21 cellular contexts compared by ENCODE assay signal in genomic region chr5:90095292-90096060, GRCh38.
DNase-seq lines count a peak whose midpoint lies in the region; ATAC-seq and TF ChIP-seq lines count a peak whose summit lies in the region.
"Had no signal": no experiment of that assay in that cellular context is flagged by ENCODE, and none has a peak within 500 bp of the region (broad histone marks: within the 10 kb centered on the region; RNA-seq: fewer than 3 reads in every experiment).

No MANE protein-coding gene starts in this region.

- H3K4me3 ChIP-seq in mammary epithelial cell (replicated peaks in 1 of 3; ENCODE audit: insufficient read depth in 1 of 3, low read depth in 2 of 3, low read length in 3 of 3) (no peak overlapping the region), RWPE2 (ENCODE audit: severe bottlenecking) (no peak overlapping the region), epithelial cell of esophagus (ENCODE audit: low read length) (no peak overlapping the region), trophoblast cell (ENCODE audit: low read depth, low read length) (no peak overlapping the region), endodermal cell (ENCODE audit: low read length) (no peak overlapping the region), coronary artery (no peak overlapping the region)
- H3K4me3 ChIP-seq: MG63 had no signal

- CTCF ChIA-PET in MCF 10A (lab: Yijun Ruan, JAX), result interaction anchor here (0.6 kb wide), 1 partner anchor 170 kb away, joined by 3 read pairs; no protein-coding TSS in a partner anchor
- CTCF ChIA-PET in mammary epithelial cell (lab: Charles Lee; ENCODE audit: low non-redundant PET), result no interaction called here

- BruUV-seq in MCF 10A (replicated peaks; lab: Mats Ljungman, UMichigan) (no TSS peak), mammary epithelial cell (replicated peaks; lab: Mats Ljungman, UMichigan) (no TSS peak)

- H2BK120ac ChIP-seq in trophoblast cell (ENCODE audit: insufficient read depth, low read length, poor library complexity), result peak overlapping the region; percentile 66

- no peaks in the 10 kb centered on the region for H3K79me2 ChIP-seq in mammary epithelial cell (ENCODE audit: insufficient read depth, low read length)
- H3K79me2 ChIP-seq in trophoblast cell (ENCODE audit: control insufficient read depth, insufficient read depth, low read length, poor library complexity), result no peaks in the 10 kb centered on the region

- POLR2A ChIA-PET in MCF 10A (lab: Yijun Ruan, JAX), result interaction anchor here (0.7 to 1.3 kb wide), 2 partner anchors 44 to 1348 kb away, joined by 3 read pairs; no protein-coding TSS in a partner anchor

- H3K27me3 ChIP-seq in mammary epithelial cell (ENCODE audit: insufficient read depth, low read length), result no peaks in the 10 kb centered on the region
- no peaks in the 10 kb centered on the region for H3K27me3 ChIP-seq in RWPE2 (ENCODE audit: insufficient read depth, poor library complexity, severe bottlenecking)
- H3K27me3 ChIP-seq in trophoblast cell (ENCODE audit: insufficient read depth, low read length), result no peaks in the 10 kb centered on the region
- no peaks in the 10 kb centered on the region for H3K27me3 ChIP-seq in endodermal cell (ENCODE audit: control insufficient read depth, insufficient read depth, low read length, poor library complexity, severe bottlenecking)
- H3K27me3 ChIP-seq: MG63 had no signal

- H3K9me3 ChIP-seq in mammary epithelial cell (replicated peaks; ENCODE audit: insufficient read depth, low read length) (no peaks in the 10 kb centered on the region), RWPE2 (ENCODE audit: severe bottlenecking) (peaks cover 2% of the 10 kb centered on the region), trophoblast cell (ENCODE audit: insufficient read depth, low read depth, low read length) (no peaks in the 10 kb centered on the region), endodermal cell (ENCODE audit: control insufficient read depth, low read length) (peaks cover 1% of the 10 kb centered on the region)
- H3K9me3 ChIP-seq: MG63, SK-N-SH had no signal

- intact Hi-C loops in MCF 10A (cut with micrococcal nuclease), result no loop called here
- intact Hi-C loops in mammary epithelial cell (cut with micrococcal nuclease), result no loop called here

- no peak overlapping the region for H3K9ac ChIP-seq in mammary epithelial cell (ENCODE audit: insufficient read depth, low read length)
- no peak overlapping the region for H3K9ac ChIP-seq in trophoblast cell (ENCODE audit: low read length)
- H3K9ac ChIP-seq in endodermal cell (ENCODE audit: extremely low read depth, low read length, poor library complexity, severe bottlenecking), result no peak overlapping the region
- H3K9ac ChIP-seq: SK-N-SH had no signal

- no peak overlapping the region for H3K4ac ChIP-seq in trophoblast cell (ENCODE audit: low read depth, low read length)

- H3K4me3 Mint-ChIP-seq in MCF 10A (ENCODE audit: unreplicated experiment) (no peak overlapping the region), endodermal cell (no peak overlapping the region)
- H3K4me3 Mint-ChIP-seq: B cell, IgD-negative memory B cell had no signal

- H3K4me1 Mint-ChIP-seq in MCF 10A (ENCODE audit: insufficient read depth, unreplicated experiment), result peaks cover 35% of the 10 kb centered on the region
- peaks cover 6% of the 10 kb centered on the region for H3K4me1 Mint-ChIP-seq in endodermal cell
- H3K4me1 Mint-ChIP-seq: B cell, IgD-negative memory B cell had no signal

- no peak for ATAC-seq in RWPE2 (ENCODE audit: low read depth)

- no peaks in the 10 kb centered on the region for H4K20me1 ChIP-seq in mammary epithelial cell (ENCODE audit: insufficient read depth, low read length)

- H3K27ac ChIP-seq in mammary epithelial cell (ENCODE audit: insufficient read depth, low read depth, low read length) (no peak overlapping the region), RWPE2 (ENCODE audit: poor library complexity, severe bottlenecking) (peak overlapping the region; percentile 71), trophoblast cell (ENCODE audit: low read depth, low read length) (peak overlapping the region; percentile 47), endodermal cell (ENCODE audit: low read depth, low read length) (no peak overlapping the region), coronary artery (no peak overlapping the region)
- H3K27ac ChIP-seq: RWPE1 had no signal

- no peak overlapping the region for H3K23ac ChIP-seq in trophoblast cell (ENCODE audit: low read length)

- no peak overlapping the region for H3K18ac ChIP-seq in trophoblast cell (ENCODE audit: low read length)

- H4K8ac ChIP-seq in trophoblast cell (ENCODE audit: low read depth, low read length), result peak overlapping the region; percentile 47

- H2BK5ac ChIP-seq in trophoblast cell (ENCODE audit: low read depth, low read length, poor library complexity), result peak overlapping the region; percentile 63

- DNase-seq in MCF 10A (ENCODE audit: unreplicated experiment), result peak; percentile 22
- DNase-seq in mammary epithelial cell, result no peak
- DNase-seq in RWPE2 (ENCODE audit: low spot score), result no peak
- peak; percentile 75 for DNase-seq in epithelial cell of esophagus (ENCODE audit: low read depth)
- peak in 1 of 2 donors; percentile 4 for DNase-seq in trophoblast cell
- no peak for DNase-seq in endodermal cell
- no peak for DNase-seq in C1 segment of cervical spinal cord (lab: John Stamatoyannopoulos, UW)
- DNase-seq in coronary artery (ENCODE audit: low spot score), result no peak
- DNase-seq: 8988T, DMS79 treated with DMSO at 0.1 percent for 48 hours, H7, Kasumi-1, MG63, NCI-H1048, NCI-H1417 treated with DMSO at 0.1 percent for 48 hours, NCI-H187 treated with DMSO at 0.1 percent for 48 hours, SIG-M5, SK-N-SH had no signal

- H3K36me3 ChIP-seq in mammary epithelial cell (ENCODE audit: insufficient read depth, low read length) (no peaks in the 10 kb centered on the region), RWPE2 (ENCODE audit: low read depth) (no peaks in the 10 kb centered on the region), trophoblast cell (ENCODE audit: control insufficient read depth in 1 of 2, insufficient read depth in 2 of 2, low read length in 2 of 2) (no peaks in the 10 kb centered on the region), endodermal cell (ENCODE audit: control insufficient read depth, insufficient read depth, low read length) (no peaks in the 10 kb centered on the region)
- H3K36me3 ChIP-seq: MG63 had no signal

- H3K27ac Mint-ChIP-seq in MCF 10A (ENCODE audit: low read depth, unreplicated experiment), result peak overlapping the region; percentile 75
- no peak overlapping the region for H3K27ac Mint-ChIP-seq in endodermal cell
- H3K27ac Mint-ChIP-seq: B cell, IgD-negative memory B cell had no signal

- H2BK12ac ChIP-seq in trophoblast cell (ENCODE audit: low read length), result peak overlapping the region; percentile 76

- no peak overlapping the region for H2AFZ ChIP-seq in mammary epithelial cell (ENCODE audit: low read depth, low read length)
- no peak overlapping the region for H2AFZ ChIP-seq in trophoblast cell (ENCODE audit: insufficient read depth, low read length, poor library complexity)

- 53% methylated on average over 3 of the region's 3 CpGs for WGBS in mammary epithelial cell (ENCODE audit: low coverage, missing lambda C conversion rate)
- WGBS in trophoblast cell (ENCODE audit: extremely low coverage, insufficient coverage, insufficient read length), result no CpG with 5 or more reads among the region's 3 CpGs
- 86 to 87% methylated on average over 2 to 3 of the region's 3 CpGs for WGBS in endodermal cell (ENCODE audit: insufficient coverage in 1 of 2, insufficient read length in 1 of 2), 2 experiments

- H3K27me3 Mint-ChIP-seq in MCF 10A (ENCODE audit: insufficient read depth, unreplicated experiment) (no peaks in the 10 kb centered on the region), endodermal cell (ENCODE audit: insufficient read depth) (no peaks in the 10 kb centered on the region)

- dilution Hi-C loops in mammary epithelial cell (cut with HindIII; ENCODE audit: low sequenced_read_pairs), result no loop called here

- H3K9me3 Mint-ChIP-seq in MCF 10A (ENCODE audit: unreplicated experiment) (no peaks in the 10 kb centered on the region), endodermal cell (peaks cover 1% of the 10 kb centered on the region)

- H3K36me3 Mint-ChIP-seq in MCF 10A (ENCODE audit: insufficient read depth, unreplicated experiment) (no peaks in the 10 kb centered on the region), endodermal cell (ENCODE audit: low read depth) (no peaks in the 10 kb centered on the region)
- H3K36me3 Mint-ChIP-seq: IgD-negative memory B cell had no signal

- no peak overlapping the region for H4K91ac ChIP-seq in trophoblast cell (ENCODE audit: low read depth, low read length)

- no peak overlapping the region for H4K12ac ChIP-seq in trophoblast cell (ENCODE audit: low read depth, low read length)

- H3K4me1 ChIP-seq in mammary epithelial cell (ENCODE audit: insufficient read depth, low read length) (peaks cover 24% of the 10 kb centered on the region), RWPE2 (ENCODE audit: insufficient read depth, poor library complexity, severe bottlenecking) (peaks cover 40% of the 10 kb centered on the region), trophoblast cell (ENCODE audit: control insufficient read depth in 1 of 2, insufficient read depth in 2 of 2, low read length in 2 of 2) (peaks cover 0 to 6% of the 10 kb centered on the region in 2 experiments), endodermal cell (ENCODE audit: control insufficient read depth, insufficient read depth, low read length) (peaks cover 3% of the 10 kb centered on the region)

- in situ Hi-C loops in mammary epithelial cell (cut with MboI; ENCODE audit: low sequenced_read_pairs in 2 of 2), result no loop called here

- no peak overlapping the region for H3K4me2 ChIP-seq in mammary epithelial cell (ENCODE audit: insufficient read depth, low read depth, low read length)
- H3K4me2 ChIP-seq in trophoblast cell (ENCODE audit: low read length), result no peak overlapping the region

- TF ChIP-seq CTCF in MCF 10A (IDR thresholded peaks at IDR 0.05; ENCODE audit: unreplicated experiment) (no peak), mammary epithelial cell (conservative IDR thresholded peaks at IDR 0.05 in 1 of 2, IDR thresholded peaks at IDR 0.05 in 1 of 2; ENCODE audit: extremely low read depth in 1 of 2, insufficient read depth in 1 of 2, low read depth in 1 of 2, low read length in 2 of 2) (no peak), RWPE2 (IDR thresholded peaks at IDR 0.05; ENCODE audit: poor library complexity, severe bottlenecking) (no peak), epithelial cell of esophagus (IDR thresholded peaks at IDR 0.05; ENCODE audit: insufficient read depth, low read depth, low read length, missing control alignments) (no peak), endodermal cell (conservative IDR thresholded peaks at IDR 0.05) (no peak), coronary artery (IDR thresholded peaks at IDR 0.05) (no peak)

- H2AK5ac ChIP-seq in trophoblast cell (ENCODE audit: low read length), result no peak overlapping the region

- H3K79me1 ChIP-seq in trophoblast cell (ENCODE audit: low read length), result peaks cover 4% of the 10 kb centered on the region

- H3K14ac ChIP-seq in trophoblast cell (ENCODE audit: low read length), result no peak overlapping the region

Comparison
In these comparisons a context has a peak if more than half of its experiments do, and no peak if none do; other contexts are left out.
1. DNase-seq: peak in MCF 10A (single experiment) and epithelial cell of esophagus (single experiment); none in mammary epithelial cell (single experiment), RWPE2 (single experiment), endodermal cell (single experiment), C1 segment of cervical spinal cord (0 of 14) and coronary artery (single experiment).
2. H3K27ac ChIP-seq: peak in RWPE2 (single experiment) and trophoblast cell (single experiment); none in mammary epithelial cell (single experiment), endodermal cell (single experiment) and coronary artery (0 of 2).